1 cellular context compared by ENCODE assay signal in genomic region chr3:44648564-44649229, GRCh38.
TF ChIP-seq lines count a peak whose summit lies in the region.

Gene ZNF35 (plus strand): TSS chr3:44648732. CDS start chr3:44651068, 2,336 bp downstream.

TF ChIP-seq in WTC11, 78 proteins besides CTCF, POLR2A, EP300 and RAD21 (continued from another document and continues in another):
- no peak for TF ChIP-seq PRDM15 (CRISPR knock-in tag; IDR thresholded peaks at IDR 0.05)
- no peak for TF ChIP-seq ZNF532 (CRISPR knock-in tag; IDR thresholded peaks at IDR 0.05; ENCODE audit: borderline replicate concordance)
- TF ChIP-seq ATF2 (CRISPR knock-in tag; IDR thresholded peaks at IDR 0.05; ENCODE audit: borderline replicate concordance, low read depth), result no peak
- TF ChIP-seq ZNF138 (CRISPR knock-in tag; conservative IDR thresholded peaks at IDR 0.05), result no peak
- TF ChIP-seq TEAD4 (CRISPR knock-in tag; IDR thresholded peaks at IDR 0.05), result no peak
- TF ChIP-seq FOXP4 (CRISPR knock-in tag; IDR thresholded peaks at IDR 0.05), result 0 out of 2 replicates have a peak, but pooled peaks have one; percentile 55
- no peak for TF ChIP-seq IRF2 (CRISPR knock-in tag; IDR thresholded peaks at IDR 0.05; ENCODE audit: borderline replicate concordance, low read depth)
- no peak for TF ChIP-seq ZNF121 (CRISPR knock-in tag; IDR thresholded peaks at IDR 0.05)
- TF ChIP-seq E2F4 (CRISPR knock-in tag; IDR thresholded peaks at IDR 0.05; ENCODE audit: borderline replicate concordance, low read depth), result no peak
- TF ChIP-seq GRHL2 (CRISPR knock-in tag; IDR thresholded peaks at IDR 0.05; ENCODE audit: insufficient replicate concordance, severe bottlenecking), result no peak
- no peak for TF ChIP-seq JAZF1 (CRISPR knock-in tag; IDR thresholded peaks at IDR 0.05)
- TF ChIP-seq HMGXB4 (CRISPR knock-in tag; IDR thresholded peaks at IDR 0.05), result no peak
- TF ChIP-seq NR2C2 (CRISPR knock-in tag; IDR thresholded peaks at IDR 0.05), result no peak
- no peak for TF ChIP-seq ZNF425 (CRISPR knock-in tag; conservative IDR thresholded peaks at IDR 0.05)
- TF ChIP-seq ARID4B (CRISPR knock-in tag; IDR thresholded peaks at IDR 0.05; ENCODE audit: borderline replicate concordance), result no peak; the same call in 1 of the 2 replicates
- no peak for TF ChIP-seq MXD4 (CRISPR knock-in tag; IDR thresholded peaks at IDR 0.05; ENCODE audit: borderline replicate concordance)
- TF ChIP-seq IRF1 (CRISPR knock-in tag; IDR thresholded peaks at IDR 0.05), result no peak
- no peak for TF ChIP-seq ZNF281 (CRISPR knock-in tag; IDR thresholded peaks at IDR 0.05)
- peak; percentile 80; the same call in 1 of the 2 replicates for TF ChIP-seq ZMAT4 (CRISPR knock-in tag; IDR thresholded peaks at IDR 0.05)
- TF ChIP-seq SMAD3 (CRISPR knock-in tag; IDR thresholded peaks at IDR 0.05; ENCODE audit: borderline replicate concordance), result no peak
- TF ChIP-seq TEAD1 (CRISPR knock-in tag; IDR thresholded peaks at IDR 0.05), result no peak; the same call in 1 of the 2 replicates
- TF ChIP-seq ZNF396 (CRISPR knock-in tag; IDR thresholded peaks at IDR 0.05; ENCODE audit: borderline replicate concordance), result no peak
